ENCODE assay signal across 28 cellular contexts in the genomic region with DNA sequence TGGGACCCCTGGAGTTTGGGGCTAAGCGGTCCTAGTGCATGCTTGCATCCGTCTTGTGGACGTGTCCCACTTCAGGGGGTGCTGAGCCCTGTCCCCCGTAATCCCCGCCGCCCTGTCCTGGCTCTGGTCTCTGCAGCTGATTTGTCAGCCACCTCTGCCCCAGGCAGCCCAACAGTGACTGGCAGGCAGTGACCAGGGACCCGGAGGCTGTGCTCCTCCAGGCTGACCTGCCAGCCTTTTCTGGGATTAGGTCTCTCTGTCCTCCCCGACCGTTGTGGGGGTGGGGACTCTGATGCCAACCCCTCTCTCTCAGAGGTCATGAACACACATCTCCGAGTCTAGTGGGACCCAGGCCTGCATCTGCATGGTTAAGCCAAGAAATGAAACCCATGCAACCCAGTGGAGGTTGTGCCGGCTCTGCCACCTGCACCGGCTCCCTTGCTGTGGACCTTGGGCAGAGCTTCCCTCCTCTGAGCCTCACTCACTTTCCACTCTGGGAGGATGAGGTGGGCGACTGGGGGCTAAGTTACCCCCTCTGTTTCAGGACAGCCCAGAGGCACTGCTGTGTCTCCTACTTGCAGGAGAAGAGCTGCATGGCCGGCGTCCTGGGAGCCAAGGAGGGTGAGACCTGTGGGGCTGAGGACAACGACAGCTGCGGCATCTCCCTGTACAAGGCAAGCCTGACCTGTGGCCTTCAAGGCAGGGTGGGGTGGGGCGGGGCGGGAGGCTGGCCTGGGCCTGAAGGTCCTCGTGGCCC.
"Had no signal": no experiment of that assay in that cellular context is flagged by ENCODE, and none has a peak within 500 bp of the region (broad histone marks: within the 10 kb centered on the region; RNA-seq: fewer than 3 reads in every experiment).

No MANE protein-coding gene starts in this region.

- DNase-seq: activated CD4-positive, alpha-beta memory T cell treated with anti-CD3 and anti-CD28 coated beads for 36 hours; activated CD4-positive, alpha-beta T cell treated with anti-CD3 and anti-CD28 coated beads for 36 hours; activated CD4-positive, alpha-beta T cell treated with anti-CD3 and anti-CD28 coated beads, Interleukin-2, amount 10 ng/mL, durations not matched to agents 24 days and 14 days; activated CD4-positive, CD25-positive, alpha-beta regulatory T cell; activated CD4-positive, CD25-positive, alpha-beta regulatory T cell treated with anti-CD3 and anti-CD28 coated beads, Interleukin-2, amount 50 U/mL, for 72 hours; activated CD8-positive, alpha-beta memory T cell treated with anti-CD3 and anti-CD28 coated beads, Interleukin-2, amount 10 ng/mL, durations not matched to agents 7 days and 5 days; activated CD8-positive, alpha-beta memory T cell treated with anti-CD3 and anti-CD28 coated beads, Interleukin-2, amount 50 U/mL, for 4 hours; activated CD8-positive, alpha-beta T cell treated with anti-CD3 and anti-CD28 coated beads, Interleukin-2, amount 10 ng/mL, durations not matched to agents 7 days and 5 days; activated gamma-delta T cell treated with Interleukin-2 at 50 U/mL for 16 hours; activated naive CD4-positive, alpha-beta T cell treated with anti-CD3 and anti-CD28 coated beads, Interleukin-2, amount 50 U/mL, for 16 hours; activated naive CD4-positive, alpha-beta T cell treated with Interleukin-2 at 50 U/mL for 16 hours; activated T-cell treated with anti-CD3 and anti-CD28 coated beads, Interleukin-2, amount 50 U/mL, for 1 hour; activated T-cell treated with anti-CD3 and anti-CD28 coated beads, Interleukin-2, amount 50 U/mL, for 48 hours; adrenal gland; amygdala; caudate nucleus; cerebellar nuclear complex; colonic mucosa; effector CD8-positive, alpha-beta T cell; esophagus squamous epithelium; foreskin melanocyte; T-helper 2 cell had no signal

- H3K4me3 Mint-ChIP-seq: activated CD4-positive, alpha-beta memory T cell treated with anti-CD3 and anti-CD28 coated beads for 36 hours; activated CD4-positive, alpha-beta T cell treated with anti-CD3 and anti-CD28 coated beads for 36 hours; activated CD4-positive, alpha-beta T cell treated with anti-CD3 and anti-CD28 coated beads, Interleukin-2, amount 10 ng/mL, durations not matched to agents 24 days and 14 days; activated CD8-positive, alpha-beta memory T cell treated with anti-CD3 and anti-CD28 coated beads, Interleukin-2, amount 10 ng/mL, durations not matched to agents 7 days and 5 days; activated CD8-positive, alpha-beta T cell treated with anti-CD3 and anti-CD28 coated beads, Interleukin-2, amount 10 ng/mL, durations not matched to agents 7 days and 5 days; activated naive CD8-positive, alpha-beta T cell; activated T-helper 1 cell treated with anti-CD3 and anti-CD28 coated beads, Interleukin-12 subunit alpha, Interleukin-12 subunit beta, Interleukin-2, Interleukin-4 antibody, amounts not matched to agents 30 ng/mL and 10 ng/mL and 1 ng/mL, durations not matched to agents 14 hours and 24 hours and 36 hours had no signal

- H3K4me3 ChIP-seq: adrenal gland, body of pancreas, colonic mucosa, esophagus squamous epithelium, gastroesophageal sphincter had no signal

- H3K9me3 ChIP-seq: adrenal gland, body of pancreas, colonic mucosa, esophagus squamous epithelium had no signal

- H3K27ac ChIP-seq: adrenal gland, body of pancreas, colonic mucosa, epithelial cell of prostate, esophagus squamous epithelium, gastroesophageal sphincter had no signal

- H3K27me3 ChIP-seq: adrenal gland, body of pancreas, colonic mucosa had no signal

- H3K27ac Mint-ChIP-seq: activated CD4-positive, alpha-beta memory T cell treated with anti-CD3 and anti-CD28 coated beads for 36 hours; activated CD4-positive, alpha-beta T cell treated with anti-CD3 and anti-CD28 coated beads for 36 hours; activated CD4-positive, alpha-beta T cell treated with anti-CD3 and anti-CD28 coated beads, Interleukin-2, amount 10 ng/mL, durations not matched to agents 24 days and 14 days; activated CD8-positive, alpha-beta memory T cell treated with anti-CD3 and anti-CD28 coated beads, Interleukin-2, amount 10 ng/mL, durations not matched to agents 7 days and 5 days; activated CD8-positive, alpha-beta T cell treated with anti-CD3 and anti-CD28 coated beads, Interleukin-2, amount 10 ng/mL, durations not matched to agents 7 days and 5 days; activated naive CD8-positive, alpha-beta T cell; activated T-helper 1 cell treated with anti-CD3 and anti-CD28 coated beads, Interleukin-12 subunit alpha, Interleukin-12 subunit beta, Interleukin-2, Interleukin-4 antibody, amounts not matched to agents 30 ng/mL and 10 ng/mL and 1 ng/mL, durations not matched to agents 14 hours and 24 hours and 36 hours; activated T-helper 2 cell treated with anti-CD3 and anti-CD28 coated beads, Interferon-gamma antibody, Interleukin-2, Interleukin-4, amounts not matched to agents 10 μg/mL and 5 μg/mL and 100 μg/mL, durations not matched to agents 14 hours and 24 hours and 36 hours had no signal

- ATAC-seq: activated CD4-positive, alpha-beta T cell treated with anti-CD3 and anti-CD28 coated beads for 36 hours; activated CD8-positive, alpha-beta memory T cell treated with anti-CD3 and anti-CD28 coated beads, Interleukin-2, amount 10 ng/mL, durations not matched to agents 7 days and 5 days; activated CD8-positive, alpha-beta T cell treated with anti-CD3 and anti-CD28 coated beads, Interleukin-2, amount 10 ng/mL, durations not matched to agents 7 days and 5 days; body of pancreas; gastroesophageal sphincter had no signal

- H3K4me1 ChIP-seq: adrenal gland, body of pancreas, colonic mucosa, esophagus squamous epithelium, gastroesophageal sphincter had no signal

- H3K36me3 ChIP-seq: adrenal gland, colonic mucosa, esophagus squamous epithelium had no signal

- H3K9me3 Mint-ChIP-seq: activated T-helper 1 cell treated with anti-CD3 and anti-CD28 coated beads, Interleukin-12 subunit alpha, Interleukin-12 subunit beta, Interleukin-2, Interleukin-4 antibody, amounts not matched to agents 30 ng/mL and 10 ng/mL and 1 ng/mL, durations not matched to agents 14 hours and 24 hours and 36 hours; activated T-helper 2 cell treated with anti-CD3 and anti-CD28 coated beads, Interferon-gamma antibody, Interleukin-2, Interleukin-4, amounts not matched to agents 10 μg/mL and 5 μg/mL and 100 μg/mL, durations not matched to agents 14 hours and 24 hours and 36 hours had no signal

- H3K27me3 Mint-ChIP-seq: activated CD4-positive, alpha-beta T cell treated with anti-CD3 and anti-CD28 coated beads for 36 hours; activated naive CD8-positive, alpha-beta T cell had no signal

- H3K36me3 Mint-ChIP-seq: activated CD4-positive, alpha-beta memory T cell treated with anti-CD3 and anti-CD28 coated beads for 36 hours; activated CD8-positive, alpha-beta memory T cell treated with anti-CD3 and anti-CD28 coated beads, Interleukin-2, amount 10 ng/mL, durations not matched to agents 7 days and 5 days; activated naive CD8-positive, alpha-beta T cell had no signal

- H3K4me1 Mint-ChIP-seq: activated CD4-positive, alpha-beta T cell treated with anti-CD3 and anti-CD28 coated beads for 36 hours; activated CD4-positive, alpha-beta T cell treated with anti-CD3 and anti-CD28 coated beads, Interleukin-2, amount 10 ng/mL, durations not matched to agents 24 days and 14 days; activated CD8-positive, alpha-beta memory T cell treated with anti-CD3 and anti-CD28 coated beads, Interleukin-2, amount 10 ng/mL, durations not matched to agents 7 days and 5 days had no signal
